Comparison of ENCODE assay signal across 9 cellular contexts in genomic region chr16:84614914-84615813, GRCh38. TPM values are rescaled to one million over a fixed set of nuclear protein-coding genes. Genes with fewer than 3 reads are reported as not detected.
A peak's percentile ranks its signal among the peaks of the same experiment; 100 is the strongest.
DNase-seq lines count a peak whose midpoint lies in the region; ATAC-seq, FAIRE-seq and TF ChIP-seq lines count a peak whose summit lies in the region.
"Had no signal": no experiment of that assay in that cellular context is flagged by ENCODE, and none has a peak within 500 bp of the region (broad histone marks: within the 10 kb centered on the region; RNA-seq: fewer than 3 reads in every experiment).

No MANE protein-coding gene starts in this region.

- H3K27me3 ChIP-seq in A673 (replicated peaks; ENCODE audit: insufficient read depth, low read depth, low read length, poor library complexity) = no peaks in the 10 kb centered on the region
- H3K27me3 ChIP-seq in testis = no peaks in the 10 kb centered on the region

- H3K36me3 Mint-ChIP-seq in activated naive CD4-positive, alpha-beta T cell treated with anti-CD3 and anti-CD28 coated beads, Interleukin-2, amount 50 U/mL, for 72 hours = peaks cover 55 to 73% of the 10 kb centered on the region in 2 donors

- POLR2A ChIA-PET in A673 (lab: Charles Lee; ENCODE audit: low non-redundant PET) = no interaction called here

- no peak for ATAC-seq in activated naive CD4-positive, alpha-beta T cell treated with anti-CD3 and anti-CD28 coated beads, Interleukin-2, amount 50 U/mL, for 72 hours
- no peak for ATAC-seq in HG02840 (IDR thresholded peaks at IDR 0.05; ENCODE audit: low FRiP score, unreplicated experiment)

- peaks cover 0 to 6% of the 10 kb centered on the region in 2 donors for H3K9me3 Mint-ChIP-seq in activated naive CD4-positive, alpha-beta T cell treated with anti-CD3 and anti-CD28 coated beads, Interleukin-2, amount 50 U/mL, for 72 hours

- FAIRE-seq in GM12891 (lab: Jason Lieb, UNC) (no peak), frontal cortex (lab: Jason Lieb, UNC) (no peak)

- 0 out of 2 replicates have a peak, but pooled peaks have one; percentile 24 for TF ChIP-seq POLR2A in GM12891 (IDR thresholded peaks at IDR 0.05; ENCODE audit: low read depth, low read length)
- no peak for TF ChIP-seq POLR2A in testis (IDR thresholded peaks at IDR 0.05)

- WGBS in mesodermal cell (ENCODE audit: insufficient coverage in 2 of 2), 2 experiments = 86 to 87% methylated on average over 15 to 16 of the region's 20 CpGs
- 86 to 87% methylated on average over 17 to 20 of the region's 20 CpGs for WGBS in testis, 2 donors

- H3K36me3 ChIP-seq in A673 (ENCODE audit: insufficient read depth, low read length, poor library complexity, severe bottlenecking) (no peaks in the 10 kb centered on the region), mesodermal cell (ENCODE audit: control insufficient read depth, insufficient read depth, low read length) (peaks cover 56% of the 10 kb centered on the region), testis (ENCODE audit: low read depth, missing control alignments) (no peaks in the 10 kb centered on the region)

- H3K4me1 ChIP-seq in A673 (ENCODE audit: insufficient read depth, low read length, poor library complexity, severe bottlenecking) (peaks cover 25% of the 10 kb centered on the region), mesodermal cell (ENCODE audit: control insufficient read depth, insufficient read depth, low read length, poor library complexity, severe bottlenecking) (peaks cover 30% of the 10 kb centered on the region), testis (peaks cover 33% of the 10 kb centered on the region)

- no peak overlapping the region for H3K4me3 ChIP-seq in A673 (ENCODE audit: low read depth, low read length, poor library complexity, severe bottlenecking)
- H3K4me3 ChIP-seq in mesodermal cell (ENCODE audit: extremely low read depth, insufficient read depth, low read length, poor library complexity, severe bottlenecking) = peak overlapping the region; percentile 81
- H3K4me3 ChIP-seq in testis = no peak overlapping the region

- H3K27ac Mint-ChIP-seq in activated naive CD4-positive, alpha-beta T cell treated with anti-CD3 and anti-CD28 coated beads, Interleukin-2, amount 50 U/mL, for 72 hours = peak overlapping the region; percentile 86 to 90

- H3K9me3 ChIP-seq in A673 (ENCODE audit: low read depth, low read length, poor library complexity, severe bottlenecking) (no peaks in the 10 kb centered on the region), mesodermal cell (ENCODE audit: control insufficient read depth, low read length) (no peaks in the 10 kb centered on the region), testis (no peaks in the 10 kb centered on the region)

- H3K27ac ChIP-seq in A673 (ENCODE audit: low read depth, low read length, poor library complexity, severe bottlenecking) = no peak overlapping the region
- no peak overlapping the region for H3K27ac ChIP-seq in mesodermal cell (ENCODE audit: low read depth, low read length, severe bottlenecking)
- H3K27ac ChIP-seq in testis = no peak overlapping the region

- no peak for TF ChIP-seq CTCF in A673 (conservative IDR thresholded peaks at IDR 0.05; ENCODE audit: low read depth, low read length)
- no peak for TF ChIP-seq CTCF in testis (IDR thresholded peaks at IDR 0.05)
- no peak for TF ChIP-seq CTCF in GM13976 (IDR thresholded peaks at IDR 0.05; ENCODE audit: borderline replicate concordance, control extremely low read depth, extremely low read depth, insufficient read depth, missing control alignments)

- DNase-seq in A673 (ENCODE audit: low spot score) = peak; percentile 64
- no peak for DNase-seq in GM12891 (ENCODE audit: insufficient read length, low spot score)
- no peak for DNase-seq in activated naive CD4-positive, alpha-beta T cell treated with anti-CD3 and anti-CD28 coated beads, Interleukin-2, amount 50 U/mL, for 72 hours (ENCODE audit: low spot score in 2 of 2)
- no peak for DNase-seq in frontal cortex (ENCODE audit: low spot score in 2 of 2)
- DNase-seq in testis = no peak
- no peak for DNase-seq in GM13976 (ENCODE audit: low spot score)
- DNase-seq: NCI-H2029 treated with DMSO at 0.1 percent for 48 hours had no signal

- no TSS peak for BruUV-seq in A673 (replicated peaks; lab: Mats Ljungman, UMichigan)

- CTCF ChIA-PET in A673 (lab: Charles Lee) = interaction anchor here (0.5 to 0.7 kb wide), 2 partner anchors 111 to 1205 kb away, joined by 3 read pairs; no protein-coding TSS in a partner anchor

- in situ Hi-C loops in GM13976 (cut with MboI; ENCODE audit: low sequenced_read_pairs, unreplicated experiment) = loop anchor here (25.0 kb wide), 1 partner anchor 328 kb away; the partner anchor contains the start of gene WFDC1

- intact Hi-C loops in A673 (cut with micrococcal nuclease; ENCODE audit: unreplicated experiment) (no loop called here), testis (cut with DNase I; ENCODE audit: low total_unique reads) (no loop called here)

TF ChIP-seq in GM12891, 5 proteins besides CTCF, POLR2A, EP300 and RAD21:
- no peak for TF ChIP-seq TAF1 (IDR thresholded peaks at IDR 0.05; ENCODE audit: low read depth, low read length)

RNA-seq across cellular contexts. Expression of gene COTL1, which starts 2.7 kb away (rescaled TPM):
- 34.1 and 35.9 TPM in 2 replicates for total RNA-seq in A673 (2021)
- 283 TPM for polyA plus RNA-seq in GM12891 (2012; ENCODE audit: low read depth, missing spikeins)
- 100 to 1,000 TPM; 277 to 583 TPM for total RNA-seq in activated naive CD4-positive, alpha-beta T cell treated with anti-CD3 and anti-CD28 coated beads, Interleukin-2, amount 50 U/mL, for 72 hours
- polyA plus RNA-seq in mesodermal cell (2013, experiment 1 of 2) = 247 TPM
- polyA plus RNA-seq in mesodermal cell (2013, experiment 2 of 2) = 194 TPM
- total RNA-seq in frontal cortex = 87.2 TPM
- total RNA-seq in testis = 100 to 1,000 TPM in 1 of 2 donors, 10 to 100 TPM in 1; 61.9 to 124 TPM
- polyA plus RNA-seq in testis (ENCODE audit: insufficient read depth, low read depth, low replicate concordance) = 56.9 TPM

RNA-seq across cellular contexts. Expression of gene KLHL36, which starts 33.1 kb away (rescaled TPM):
- total RNA-seq in A673 (2021) (22.0 and 27.2 TPM in 2 replicates), frontal cortex (60.3 TPM), testis (100 to 1,000 TPM; 113 to 129 TPM)
- polyA plus RNA-seq in GM12891 (2012; ENCODE audit: low read depth, missing spikeins) = 18.6 TPM
- total RNA-seq in activated naive CD4-positive, alpha-beta T cell treated with anti-CD3 and anti-CD28 coated beads, Interleukin-2, amount 50 U/mL, for 72 hours = 10 to 100 TPM; 50.5 to 60.5 TPM
- 20.6 TPM for polyA plus RNA-seq in mesodermal cell (2013, experiment 1 of 2)
- 17.8 TPM for polyA plus RNA-seq in mesodermal cell (2013, experiment 2 of 2)
- polyA plus RNA-seq in testis (ENCODE audit: insufficient read depth, low read depth, low replicate concordance) = 75.1 TPM
